Comparison of ENCODE assay signal across 27 cellular contexts in the genomic region with DNA sequence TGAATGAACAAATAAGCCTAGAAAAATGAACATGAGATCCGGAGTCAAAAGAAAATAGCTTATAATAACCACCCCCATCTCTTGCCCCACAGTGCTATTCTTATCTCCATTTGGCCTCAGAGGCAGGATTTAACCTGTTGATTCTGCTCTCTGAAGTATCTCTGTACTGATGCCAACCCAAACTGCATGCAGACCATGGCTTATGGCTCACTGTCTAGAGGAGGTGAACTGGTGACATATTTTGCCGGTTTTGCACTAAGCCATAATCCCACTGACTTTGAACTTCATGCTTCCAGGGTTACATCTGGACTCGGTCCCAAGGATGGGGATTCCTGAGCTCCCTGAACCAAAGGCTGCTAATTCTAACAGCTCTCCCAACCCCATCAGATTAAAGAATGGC.
"Had no signal": no experiment of that assay in that cellular context is flagged by ENCODE, and none has a peak within 500 bp of the region (broad histone marks: within the 10 kb centered on the region; RNA-seq: fewer than 3 reads in every experiment).

No MANE protein-coding gene starts in this region.

- ATAC-seq: activated CD4-positive, CD25-positive, alpha-beta regulatory T cell treated with anti-CD3 and anti-CD28 coated beads, Interleukin-2, amount 50 U/mL, for 24 hours; effector memory CD8-positive, alpha-beta T cell; gastroesophageal sphincter; left cardiac atrium; left ventricle myocardium superior; naive thymus-derived CD4-positive, alpha-beta T cell; right cardiac atrium had no signal

- H3K36me3 ChIP-seq: adrenal gland, brain microvascular endothelial cell, gastroesophageal sphincter, thoracic aorta, vagina, WERI-Rb-1 had no signal

- H3K4me2 ChIP-seq: hepatocyte had no signal

- H3K4me3 ChIP-seq: adrenal gland, gastroesophageal sphincter, hepatocyte, thoracic aorta, vagina had no signal

- H3K9me3 ChIP-seq: adrenal gland, gastroesophageal sphincter, thoracic aorta, vagina had no signal

- H2AFZ ChIP-seq: hepatocyte had no signal

- H3K4me1 ChIP-seq: adrenal gland, gastroesophageal sphincter, vagina had no signal

- H3K27me3 ChIP-seq: adrenal gland, brain microvascular endothelial cell, gastroesophageal sphincter, hepatocyte, vagina had no signal

- DNase-seq: activated CD4-positive, alpha-beta T cell treated with anti-CD3 and anti-CD28 coated beads for 48 hours; activated CD4-positive, alpha-beta T cell treated with anti-CD3 and anti-CD28 coated beads, Interleukin-2, amount 50 U/mL, for 48 hours; activated CD8-positive, alpha-beta memory T cell treated with anti-CD3 and anti-CD28 coated beads for 24 hours; activated effector memory CD4-positive, alpha-beta T cell treated with anti-CD3 and anti-CD28 coated beads, Interleukin-2, amount 50 U/mL, for 16 hours; activated naive CD4-positive, alpha-beta T cell treated with anti-CD3 and anti-CD28 coated beads for 36 hours; activated naive CD8-positive, alpha-beta T cell treated with anti-CD3 and anti-CD28 coated beads for 36 hours; adrenal gland; aorta; brain microvascular endothelial cell; caudate nucleus; cortex of kidney; effector memory CD8-positive, alpha-beta T cell; erythroblast; left cardiac atrium; left ventricle myocardium superior; midbrain; naive thymus-derived CD4-positive, alpha-beta T cell; occipital lobe; right cardiac atrium; stimulated activated CD4-positive, alpha-beta T cell treated with anti-CD3 and anti-CD28 coated beads, Interleukin-2, amount 100 ng/mL, for 48 hours; T-helper 9 cell; WERI-Rb-1 had no signal

- H3K79me2 ChIP-seq: hepatocyte had no signal

- H3K27ac ChIP-seq: adrenal gland, brain microvascular endothelial cell, gastroesophageal sphincter, hepatocyte, thoracic aorta, vagina, WERI-Rb-1 had no signal
